7 cellular contexts compared by ENCODE assay signal in genomic region chr9:129337287-129338140, GRCh38.
DNase-seq lines count a peak whose midpoint lies in the region; ATAC-seq and TF ChIP-seq lines count a peak whose summit lies in the region.

No MANE protein-coding gene starts in this region.

- no peaks in the 10 kb centered on the region for H3K9me3 Mint-ChIP-seq in activated naive CD4-positive, alpha-beta T cell treated with anti-CD3 and anti-CD28 coated beads, Interleukin-2, amount 10 ng/mL, durations not matched to agents 7 days and 5 days

- H3K4me3 ChIP-seq in IMR-90 (ENCODE audit: insufficient read depth, low read depth, low read length) (no peak overlapping the region), choroid plexus epithelial cell (ENCODE audit: low read depth, low read length) (peak overlapping the region; percentile 28), mesenchymal stem cell (ENCODE audit: insufficient read depth in 1 of 2, low read depth in 1 of 2, low read length in 2 of 2) (peak overlapping the region in 1 of 2 experiments; percentile 66), testis (peak overlapping the region; percentile 39 to 54)

- dilution Hi-C loops in IMR-90 (cut with HindIII; ENCODE audit: low sequenced_read_pairs, unreplicated experiment) = no loop called here

- H3K79me1 ChIP-seq in IMR-90 (ENCODE audit: low read depth in 1 of 2, low read length in 2 of 2) = peaks cover 0 to 18% of the 10 kb centered on the region in 2 experiments; a peak in 2 of 4 replicates
- no peaks in the 10 kb centered on the region for H3K79me1 ChIP-seq in mesenchymal stem cell (replicated peaks; ENCODE audit: low read length, poor library complexity, severe bottlenecking)

- H2BK12ac ChIP-seq in mesenchymal stem cell (ENCODE audit: low read length in 2 of 2) = peak overlapping the region; percentile 87 to 100

- peak overlapping the region; percentile 72 for H2BK20ac ChIP-seq in IMR-90 (ENCODE audit: low read depth, low read length)

- CTCF ChIA-PET in IMR-90 (lab: Yijun Ruan, JAX) = interaction anchor here (0.6 kb wide), 1 partner anchor 276 kb away, joined by 4 read pairs; no protein-coding TSS in a partner anchor
- CTCF ChIA-PET in activated naive CD4-positive, alpha-beta T cell treated with anti-CD3 and anti-CD28 coated beads, Interleukin-2, amount 10 ng/mL, durations not matched to agents 7 days and 5 days (lab: Charles Lee) = no interaction called here

- peak overlapping the region; percentile 16; the same call in 1 of the 2 replicates for H3K18ac ChIP-seq in IMR-90 (ENCODE audit: low read depth, low read length)
- H3K18ac ChIP-seq in mesenchymal stem cell (ENCODE audit: low read depth in 1 of 2, low read length in 2 of 2) = peak overlapping the region; percentile 49 to 96

- H4K5ac ChIP-seq in IMR-90 (ENCODE audit: low read depth, low read length) = peak overlapping the region; percentile 52

- 71% methylated on average over 21 of the region's 32 CpGs; no CpG with 5 or more reads in 1 of the 2 experiments for WGBS in IMR-90 (ENCODE audit: extremely low coverage in 2 of 2, insufficient read length in 1 of 2), 2 experiments
- WGBS in mesenchymal stem cell = 69% methylated on average over 31 of the region's 32 CpGs
- WGBS in testis, 2 donors = 41 to 52% methylated on average over 25 to 32 of the region's 32 CpGs

- TF ChIP-seq CTCF in IMR-90 (conservative IDR thresholded peaks at IDR 0.05; ENCODE audit: low read depth, low read length) = no peak
- TF ChIP-seq CTCF in choroid plexus epithelial cell (conservative IDR thresholded peaks at IDR 0.05; ENCODE audit: low read depth, low read length) = no peak
- TF ChIP-seq CTCF in testis (IDR thresholded peaks at IDR 0.05) = no peak

- DNase-seq in IMR-90 (no peak), choroid plexus epithelial cell (ENCODE audit: low read depth) (no peak), mesenchymal stem cell (no peak), testis (no peak), kidney glomerular epithelial cell (lab: John Stamatoyannopoulos, UW) (no peak)
- no peak for DNase-seq in activated naive CD4-positive, alpha-beta T cell treated with anti-CD3 and anti-CD28 coated beads, Interleukin-2, amount 10 ng/mL, durations not matched to agents 7 days and 5 days

- H2BK120ac ChIP-seq in IMR-90 (ENCODE audit: low read depth, low read length) (peak overlapping the region; percentile 84), mesenchymal stem cell (ENCODE audit: low read depth, low read length) (peak overlapping the region; percentile 88)

- no peak for TF ChIP-seq POLR2A in IMR-90 (IDR thresholded peaks at IDR 0.05; ENCODE audit: low read depth, low read length)
- no peak for TF ChIP-seq POLR2A in testis (IDR thresholded peaks at IDR 0.05)

- H4K91ac ChIP-seq in IMR-90 (ENCODE audit: insufficient read depth, low read depth, low read length) = peak overlapping the region; percentile 82
- peak overlapping the region; percentile 83 for H4K91ac ChIP-seq in mesenchymal stem cell (ENCODE audit: low read length)

- no peak overlapping the region for H3K4me3 Mint-ChIP-seq in activated naive CD4-positive, alpha-beta T cell treated with anti-CD3 and anti-CD28 coated beads, Interleukin-2, amount 10 ng/mL, durations not matched to agents 7 days and 5 days

- POLR2A ChIA-PET in IMR-90 (lab: Charles Lee; ENCODE audit: unreplicated experiment) = no interaction called here

- intact Hi-C loops in IMR-90 (cut with micrococcal nuclease) = no loop called here
- intact Hi-C loops in testis (cut with DNase I; ENCODE audit: low total_unique reads) = no loop called here

- H3K27ac ChIP-seq in IMR-90 (ENCODE audit: insufficient read depth, low read length) (peak overlapping the region; percentile 23), mesenchymal stem cell (ENCODE audit: low read length, poor library complexity, severe bottlenecking) (no peak overlapping the region), testis (peak overlapping the region; percentile 63 to 83)

- TF ChIP-seq RAD21 in IMR-90 (IDR thresholded peaks at IDR 0.05; ENCODE audit: low read length) = no peak

- no peaks in the 10 kb centered on the region for H3K36me3 Mint-ChIP-seq in activated naive CD4-positive, alpha-beta T cell treated with anti-CD3 and anti-CD28 coated beads, Interleukin-2, amount 10 ng/mL, durations not matched to agents 7 days and 5 days

- H3K36me3 ChIP-seq in IMR-90 (ENCODE audit: control insufficient read depth, insufficient read depth, low read length) (no peaks in the 10 kb centered on the region), mesenchymal stem cell (ENCODE audit: control insufficient read depth in 1 of 2, insufficient read depth in 2 of 2, low read depth in 1 of 2, low read length in 2 of 2) (peaks cover 0 to 5% of the 10 kb centered on the region in 2 experiments), testis (ENCODE audit: low read depth, missing control alignments) (no peaks in the 10 kb centered on the region)

- H3K4ac ChIP-seq in IMR-90 (ENCODE audit: low read depth, low read length) (peak overlapping the region; percentile 77), mesenchymal stem cell (ENCODE audit: low read depth in 1 of 2, low read length in 2 of 2) (peak overlapping the region; percentile 89 to 93)

- no peaks in the 10 kb centered on the region for H4K20me1 ChIP-seq in IMR-90 (ENCODE audit: insufficient read depth, low read length)

- no peak overlapping the region for H3K27ac Mint-ChIP-seq in activated naive CD4-positive, alpha-beta T cell treated with anti-CD3 and anti-CD28 coated beads, Interleukin-2, amount 10 ng/mL, durations not matched to agents 7 days and 5 days

- peaks cover 32% of the 10 kb centered on the region for H3K27me3 Mint-ChIP-seq in activated naive CD4-positive, alpha-beta T cell treated with anti-CD3 and anti-CD28 coated beads, Interleukin-2, amount 10 ng/mL, durations not matched to agents 7 days and 5 days

- H3K27me3 ChIP-seq in IMR-90 (ENCODE audit: control insufficient read depth, insufficient read depth, low read length) (no peaks in the 10 kb centered on the region), mesenchymal stem cell (ENCODE audit: control insufficient read depth in 1 of 2, insufficient read depth in 1 of 2, low read length in 2 of 2) (no peaks in the 10 kb centered on the region), testis (no peaks in the 10 kb centered on the region)

- H2AK5ac ChIP-seq in IMR-90 (ENCODE audit: low read depth, low read length) = peak overlapping the region; percentile 97
- peak overlapping the region; percentile 32 for H2AK5ac ChIP-seq in mesenchymal stem cell (ENCODE audit: low read length, severe bottlenecking)

- H2BK15ac ChIP-seq in IMR-90 (ENCODE audit: low read depth, low read length) = peak overlapping the region; percentile 79; the same call in 2 of the 3 replicates
- peak overlapping the region; percentile 30 for H2BK15ac ChIP-seq in mesenchymal stem cell (ENCODE audit: low read depth, poor library complexity, severe bottlenecking)

- H3K9me3 ChIP-seq in IMR-90 (ENCODE audit: control insufficient read depth, insufficient read depth, low read length) (no peaks in the 10 kb centered on the region), mesenchymal stem cell (ENCODE audit: control insufficient read depth, low read length) (no peaks in the 10 kb centered on the region), testis (no peaks in the 10 kb centered on the region)

- H4K8ac ChIP-seq in IMR-90 (ENCODE audit: low read depth in 2 of 2, low read length in 2 of 2) = peak overlapping the region; percentile 86 to 100
- peak overlapping the region; percentile 93 for H4K8ac ChIP-seq in mesenchymal stem cell (ENCODE audit: low read length)

- ATAC-seq in IMR-90 (ENCODE audit: low read depth) = no peak
- ATAC-seq in HG03460 (IDR thresholded peaks at IDR 0.05; ENCODE audit: unreplicated experiment) = no peak

- H3K23ac ChIP-seq in IMR-90 (ENCODE audit: low read depth, low read length) = peak overlapping the region; percentile 85
- H3K23ac ChIP-seq in mesenchymal stem cell (ENCODE audit: low read length in 2 of 2) = no peak overlapping the region

- H3K9ac ChIP-seq in IMR-90 (ENCODE audit: low read depth, low read length) (0 out of 2 replicates have a peak overlapping the region, but pooled peaks have one; percentile 7), mesenchymal stem cell (ENCODE audit: low read length) (peak overlapping the region; percentile 82)

- peaks cover 35% of the 10 kb centered on the region for H3K9me1 ChIP-seq in IMR-90 (ENCODE audit: insufficient read depth, low read length)

- no peak overlapping the region; the same call in 1 of the 2 replicates for H3K56ac ChIP-seq in IMR-90 (ENCODE audit: extremely low read depth, insufficient read depth, low read length)

- peak overlapping the region; percentile 97 for H2AK9ac ChIP-seq in IMR-90 (replicated peaks; ENCODE audit: low read depth, low read length, poor library complexity)

- H2BK5ac ChIP-seq in IMR-90 (ENCODE audit: low read depth, low read length, poor library complexity, severe bottlenecking) (no peak overlapping the region), mesenchymal stem cell (ENCODE audit: low read depth, low read length, poor library complexity, severe bottlenecking) (no peak overlapping the region)

- H3K4me1 ChIP-seq in IMR-90 (ENCODE audit: control insufficient read depth, insufficient read depth, low read length) (peaks cover 42% of the 10 kb centered on the region), mesenchymal stem cell (ENCODE audit: control insufficient read depth, insufficient read depth, low read depth, low read length) (peaks cover 53% of the 10 kb centered on the region), testis (peaks cover 46% of the 10 kb centered on the region)

- H2AFZ ChIP-seq in IMR-90 (replicated peaks; ENCODE audit: low read length, poor library complexity) = peak overlapping the region; percentile 88
- H2AFZ ChIP-seq in mesenchymal stem cell (ENCODE audit: low read depth, low read length) = no peak overlapping the region

- in situ Hi-C loops in IMR-90 (cut with MboI; ENCODE audit: low sequenced_read_pairs) = loop anchor here (10.0 kb wide), 1 partner anchor 267 kb away; no protein-coding TSS in a partner anchor

- peaks cover 18% of the 10 kb centered on the region for H3K4me1 Mint-ChIP-seq in activated naive CD4-positive, alpha-beta T cell treated with anti-CD3 and anti-CD28 coated beads, Interleukin-2, amount 10 ng/mL, durations not matched to agents 7 days and 5 days

- BruUV-seq in IMR-90 (replicated peaks; lab: Mats Ljungman, UMichigan) = no TSS peak

- peak overlapping the region; percentile 55 for H3K14ac ChIP-seq in IMR-90 (replicated peaks; ENCODE audit: low read depth, low read length)
- H3K14ac ChIP-seq in mesenchymal stem cell (ENCODE audit: low read length in 2 of 2) = peak overlapping the region in 1 of 2 experiments; percentile 93

- H3K4me2 ChIP-seq in IMR-90 (ENCODE audit: low read depth, low read length) = peak overlapping the region; percentile 19; the same call in 1 of the 2 replicates
- H3K4me2 ChIP-seq in mesenchymal stem cell (ENCODE audit: low read length, poor library complexity, severe bottlenecking) = peak overlapping the region; percentile 68

TF ChIP-seq in IMR-90, 13 proteins besides CTCF, POLR2A, EP300 and RAD21 (continues in another document):
- TF ChIP-seq MAZ (IDR thresholded peaks at IDR 0.05; ENCODE audit: borderline replicate concordance, low read depth, low read length) (no peak), SMC3 (IDR thresholded peaks at IDR 0.05; ENCODE audit: low read depth, low read length) (no peak), MAFK (IDR thresholded peaks at IDR 0.05; ENCODE audit: low read depth, low read length) (no peak), FOS (IDR thresholded peaks at IDR 0.05; ENCODE audit: low read depth, low read length) (no peak), CHD1 (IDR thresholded peaks at IDR 0.05; ENCODE audit: low read depth, low read length) (no peak)
